In genomic region chr16:56856876-56857447, GRCh38 we compare ENCODE assay signal across 1 cellular context.
TF ChIP-seq lines count a peak whose summit lies in the region.

No MANE protein-coding gene starts in this region.

TF ChIP-seq in HepG2, 621 proteins besides CTCF, POLR2A, EP300 and RAD21 (continued from another document):
- TF ChIP-seq ZNF710 (CRISPR knock-in tag; IDR thresholded peaks at IDR 0.05; ENCODE audit: borderline replicate concordance), result peak; percentile 90; the same call in 1 of the 2 replicates
- TF ChIP-seq NCOA2 (CRISPR knock-in tag; IDR thresholded peaks at IDR 0.05), result 0 out of 2 replicates have a peak, but pooled peaks have one; percentile 16
- TF ChIP-seq MLX (CRISPR knock-in tag; IDR thresholded peaks at IDR 0.05), result 0 out of 2 replicates have a peak, but pooled peaks have one; percentile 41
- TF ChIP-seq THRA (CRISPR knock-in tag; IDR thresholded peaks at IDR 0.05; ENCODE audit: borderline replicate concordance), result peak; percentile 43; the same call in 1 of the 2 replicates
- 0 out of 2 replicates have a peak, but pooled peaks have one; percentile 61 for TF ChIP-seq ELF3 (CRISPR knock-in tag; IDR thresholded peaks at IDR 0.05)
- TF ChIP-seq ZNF280D (CRISPR knock-in tag; IDR thresholded peaks at IDR 0.05), result peak; percentile 53; the same call in 1 of the 2 replicates
- TF ChIP-seq TIGD3 (CRISPR knock-in tag; IDR thresholded peaks at IDR 0.05; ENCODE audit: borderline replicate concordance), result 0 out of 2 replicates have a peak, but pooled peaks have one; percentile 32
- TF ChIP-seq FOXC1 (CRISPR knock-in tag; IDR thresholded peaks at IDR 0.05; ENCODE audit: borderline replicate concordance), result no peak
- no peak for TF ChIP-seq AKNA (CRISPR knock-in tag; IDR thresholded peaks at IDR 0.05; ENCODE audit: borderline replicate concordance)
- no peak for TF ChIP-seq ZNF709 (CRISPR knock-in tag; IDR thresholded peaks at IDR 0.05)
- no peak for TF ChIP-seq TCF7L2 (IDR thresholded peaks at IDR 0.05; ENCODE audit: low read depth, low read length)
- no peak for TF ChIP-seq TOPORS (CRISPR knock-in tag; IDR thresholded peaks at IDR 0.05)
- TF ChIP-seq FOXP1 (IDR thresholded peaks at IDR 0.05), result no peak
- TF ChIP-seq FOXP1 (CRISPR knock-in tag; IDR thresholded peaks at IDR 0.05), result 0 out of 2 replicates have a peak, but pooled peaks have one; percentile 6
- no peak for TF ChIP-seq ZNF784 (CRISPR knock-in tag; IDR thresholded peaks at IDR 0.05; ENCODE audit: borderline replicate concordance)
- peak; percentile 57; the same call in 1 of the 2 replicates for TF ChIP-seq PPARG (CRISPR knock-in tag; conservative IDR thresholded peaks at IDR 0.05)
- no peak for TF ChIP-seq HES4 (CRISPR knock-in tag; IDR thresholded peaks at IDR 0.05; ENCODE audit: borderline replicate concordance)
- peak; percentile 78 for TF ChIP-seq GATAD2A (CRISPR knock-in tag; IDR thresholded peaks at IDR 0.05)
- no peak for TF ChIP-seq KLF16 (CRISPR knock-in tag; IDR thresholded peaks at IDR 0.05)
- TF ChIP-seq DRAP1 (CRISPR knock-in tag; IDR thresholded peaks at IDR 0.05), result peak; percentile 57; the same call in 1 of the 2 replicates
- TF ChIP-seq AKAP8 (CRISPR knock-in tag; IDR thresholded peaks at IDR 0.05), result no peak
- TF ChIP-seq MIXL1 (CRISPR knock-in tag; IDR thresholded peaks at IDR 0.05), result peak; percentile 78
- TF ChIP-seq NR2F6 (IDR thresholded peaks at IDR 0.05), result no peak
- 0 out of 2 replicates have a peak, but pooled peaks have one; percentile 16 for TF ChIP-seq NR2F6 (CRISPR knock-in tag; IDR thresholded peaks at IDR 0.05)
- peak; percentile 17; the same call in 1 of the 2 replicates for TF ChIP-seq ZNF292 (CRISPR knock-in tag; IDR thresholded peaks at IDR 0.05; ENCODE audit: borderline replicate concordance, low read depth)
- 0 out of 2 replicates have a peak, but pooled peaks have one; percentile 36 for TF ChIP-seq DMAP1 (CRISPR knock-in tag; IDR thresholded peaks at IDR 0.05)
- TF ChIP-seq TFDP1 (CRISPR knock-in tag; IDR thresholded peaks at IDR 0.05; ENCODE audit: borderline replicate concordance), result peak; percentile 31; the same call in 1 of the 2 replicates
- TF ChIP-seq SOX6 (IDR thresholded peaks at IDR 0.05), result no peak
- peak; percentile 60; the same call in 1 of the 2 replicates for TF ChIP-seq SOX6 (CRISPR knock-in tag; IDR thresholded peaks at IDR 0.05)
- TF ChIP-seq GPBP1L1 (CRISPR knock-in tag; IDR thresholded peaks at IDR 0.05), result no peak
- TF ChIP-seq PAXIP1 (CRISPR knock-in tag; conservative IDR thresholded peaks at IDR 0.05), result peak; percentile 77
- TF ChIP-seq IRF2 (CRISPR knock-in tag; IDR thresholded peaks at IDR 0.05), result peak; percentile 60; the same call in 1 of the 2 replicates
- TF ChIP-seq HDAC6 (IDR thresholded peaks at IDR 0.05; ENCODE audit: low read depth, low read length), result no peak
- peak; percentile 45; the same call in 1 of the 2 replicates for TF ChIP-seq FOXA3 (CRISPR knock-in tag; IDR thresholded peaks at IDR 0.05)
- TF ChIP-seq HNF4A (CRISPR knock-in tag; IDR thresholded peaks at IDR 0.05), result peak; percentile 87
TF ChIP-seq in HepG2: peak in this region for 49.
